8 cellular contexts compared by ENCODE assay signal in the genomic region with DNA sequence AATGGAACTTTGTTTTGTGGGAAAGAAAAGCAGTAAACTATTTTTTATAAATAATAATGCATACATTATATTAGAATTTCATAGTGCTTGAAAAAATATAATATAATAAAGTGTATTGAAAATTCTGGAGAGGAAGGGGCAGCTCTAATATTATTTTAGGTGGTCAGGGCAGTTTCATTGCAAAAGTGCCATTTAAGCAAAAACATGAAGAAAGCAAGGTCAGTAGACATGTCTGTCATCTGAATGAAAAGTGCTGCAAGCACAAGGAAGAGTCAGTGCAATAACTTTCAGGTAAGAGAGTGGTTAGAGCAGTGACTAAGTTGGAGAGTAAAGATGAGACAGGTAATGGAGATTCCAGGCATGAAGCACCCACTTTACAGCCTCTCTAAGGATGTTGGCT.
"Had no signal": no experiment of that assay in that cellular context is flagged by ENCODE, and none has a peak within 500 bp of the region (broad histone marks: within the 10 kb centered on the region; RNA-seq: fewer than 3 reads in every experiment).

No MANE protein-coding gene starts in this region.

- ATAC-seq: GM12878 had no signal

- FAIRE-seq: G401.6, GM12878, GM12891, GM12892, GM18507, GM19239 had no signal

- H3K4me3 ChIP-seq: GM12878 had no signal

- DNase-seq: GDM1, GF-D8 had no signal
